ENCODE assay signal across 8 cellular contexts in genomic region chr13:43783820-43784219, GRCh38. TPM values are rescaled to one million over a fixed set of nuclear protein-coding genes. Genes with fewer than 3 reads are reported as not detected.
DNase-seq lines count a peak whose midpoint lies in the region; ATAC-seq and TF ChIP-seq lines count a peak whose summit lies in the region.

No MANE protein-coding gene starts in this region.

- DNase-seq in SIG-M5 treated with dmso at 0.1 percent for 504 hours (lab: John Stamatoyannopoulos, UW; ENCODE audit: unreplicated experiment), result peak; percentile 42
- no peak for DNase-seq in SIG-M5 (lab: John Stamatoyannopoulos, UW)
- peak; percentile 44 for DNase-seq in NCI-H2227 treated with DMSO at 0.1 percent for 48 hours (lab: John Stamatoyannopoulos, UW)
- peak; percentile 57 for DNase-seq in epithelial cell of esophagus (ENCODE audit: low read depth)
- DNase-seq in sigmoid colon, result no peak
- no peak for DNase-seq in neuronal stem cell (ENCODE audit: low spot score)
- no peak for DNase-seq in heart left ventricle
- no peak for DNase-seq in activated T-cell treated with anti-CD3 and anti-CD28 coated beads for 4 hours

- H2AK5ac ChIP-seq in neuronal stem cell (ENCODE audit: low read depth, low read length), result no peak overlapping the region

- no peak overlapping the region for H4K8ac ChIP-seq in neuronal stem cell (ENCODE audit: low read depth, low read length)

- TF ChIP-seq POLR2A in sigmoid colon (IDR thresholded peaks at IDR 0.05) (no peak), heart left ventricle (IDR thresholded peaks at IDR 0.05) (no peak)

- no peak overlapping the region for H2BK15ac ChIP-seq in neuronal stem cell (ENCODE audit: low read length)

- H3K9ac ChIP-seq in neuronal stem cell (ENCODE audit: low read depth, low read length, poor library complexity), result no peak overlapping the region

- H2BK5ac ChIP-seq in neuronal stem cell (ENCODE audit: low read length), result no peak overlapping the region

- no peak overlapping the region for H2BK12ac ChIP-seq in neuronal stem cell (ENCODE audit: low read length)

- H4K91ac ChIP-seq in neuronal stem cell (ENCODE audit: low read depth, low read length, poor library complexity), result no peak overlapping the region

- no peak overlapping the region for H3K4ac ChIP-seq in neuronal stem cell (ENCODE audit: low read length)

- peaks cover 0 to 38% (median 22%) of the 10 kb centered on the region in 4 donors for H3K4me1 ChIP-seq in sigmoid colon
- H3K4me1 ChIP-seq in neuronal stem cell (ENCODE audit: control insufficient read depth in 2 of 2, insufficient read depth in 1 of 2, low read depth in 1 of 2, low read length in 2 of 2), result peaks cover 6 to 19% of the 10 kb centered on the region in 2 donors
- peaks cover 0 to 38% (median 9%) of the 10 kb centered on the region in 12 donors for H3K4me1 ChIP-seq in heart left ventricle

- no peak for ATAC-seq in heart left ventricle

- peak overlapping the region in 3 of 4 donors; percentile 89 to 93 (median 92) for H3K27ac ChIP-seq in sigmoid colon
- no peak overlapping the region for H3K27ac ChIP-seq in neuronal stem cell (replicated peaks; ENCODE audit: low read length)
- peak overlapping the region in 2 of 12 donors; percentile 25 to 88 for H3K27ac ChIP-seq in heart left ventricle

- intact Hi-C loops in sigmoid colon (cut with DNase I), result no loop called here
- intact Hi-C loops in heart left ventricle (cut with DNase I), result loop anchor here in 5 of 10 donors (10.0 kb wide), 6 partner anchors 99 to 589 kb away; no protein-coding TSS in a partner anchor

- no peak overlapping the region for H3K23ac ChIP-seq in neuronal stem cell (ENCODE audit: low read depth, low read length, poor library complexity)

- H3K4me2 ChIP-seq in neuronal stem cell (ENCODE audit: insufficient read depth, low read length, poor library complexity, severe bottlenecking), result no peak overlapping the region

- H3K27me3 ChIP-seq in sigmoid colon (no peaks in the 10 kb centered on the region), neuronal stem cell (ENCODE audit: control insufficient read depth in 3 of 3, insufficient read depth in 3 of 3, low read depth in 1 of 3, low read length in 3 of 3) (peaks cover 0 to 2% (median 0%) of the 10 kb centered on the region in 3 experiments), heart left ventricle (peaks cover 0 to 33% (median 0%) of the 10 kb centered on the region in 9 donors)

- H3K79me1 ChIP-seq in neuronal stem cell (ENCODE audit: low read depth, low read length), result no peaks in the 10 kb centered on the region

- H3K4me3 ChIP-seq in epithelial cell of esophagus (ENCODE audit: low read length), result no peak overlapping the region
- no peak overlapping the region for H3K4me3 ChIP-seq in sigmoid colon
- no peak overlapping the region for H3K4me3 ChIP-seq in neuronal stem cell (ENCODE audit: low read length in 2 of 2)
- no peak overlapping the region for H3K4me3 ChIP-seq in heart left ventricle

- TF ChIP-seq EP300 in sigmoid colon (IDR thresholded peaks at IDR 0.05), result no peak

- H3K9me3 ChIP-seq in sigmoid colon, result no peaks in the 10 kb centered on the region
- H3K9me3 ChIP-seq in neuronal stem cell (replicated peaks in 1 of 2; ENCODE audit: control insufficient read depth in 2 of 2, insufficient read depth in 1 of 2, low read depth in 1 of 2, low read length in 2 of 2), result no peaks in the 10 kb centered on the region
- no peaks in the 10 kb centered on the region for H3K9me3 ChIP-seq in heart left ventricle

- WGBS in sigmoid colon, 2 donors, result 37 to 84% methylated on average over 2 of the region's 2 CpGs
- no CpG with 5 or more reads among the region's 2 CpGs for WGBS in neuronal stem cell (ENCODE audit: extremely low coverage in 2 of 2, insufficient read length in 2 of 2, insufficient replicate concordance in 1 of 2), 2 donors
- WGBS in heart left ventricle, 4 donors, result 72 to 89% (median 80%) methylated on average over 2 of the region's 2 CpGs

- H3K18ac ChIP-seq in neuronal stem cell (ENCODE audit: low read length), result no peak overlapping the region

- H3K14ac ChIP-seq in neuronal stem cell (ENCODE audit: low read length), result no peak overlapping the region

- H2AFZ ChIP-seq in neuronal stem cell (ENCODE audit: low read length), result no peak overlapping the region

- no peak for TF ChIP-seq CTCF in epithelial cell of esophagus (IDR thresholded peaks at IDR 0.05; ENCODE audit: insufficient read depth, low read depth, low read length, missing control alignments)
- no peak for TF ChIP-seq CTCF in sigmoid colon (IDR thresholded peaks at IDR 0.05)
- TF ChIP-seq CTCF in heart left ventricle (IDR thresholded peaks at IDR 0.05), result peak in 1 of 12 donors; percentile 8

- H3K36me3 ChIP-seq in sigmoid colon, result no peaks in the 10 kb centered on the region
- H3K36me3 ChIP-seq in neuronal stem cell (replicated peaks in 1 of 2; ENCODE audit: control insufficient read depth in 2 of 2, insufficient read depth in 2 of 2, low read length in 2 of 2), result no peaks in the 10 kb centered on the region
- H3K36me3 ChIP-seq in heart left ventricle, result no peaks in the 10 kb centered on the region

- no peak overlapping the region for H2BK120ac ChIP-seq in neuronal stem cell (ENCODE audit: low read depth, low read length)

RNA-seq across cellular contexts. Expression of gene ENOX1, which starts 3.0 kb away (rescaled TPM):
- total RNA-seq in sigmoid colon (10 to 100 TPM; 11.1 to 20.2 (median 15.0) TPM), heart left ventricle (10 to 100 TPM in 1 of 9 donors, 1 to 10 TPM in 8; 3.7 to 10.1 (median 5.5) TPM)
- polyA plus RNA-seq in sigmoid colon (1 to 10 TPM in 2 of 3 donors, under 1 TPM in 1; 0.23 to 1.5 (median 1.2) TPM), heart left ventricle (1 to 10 TPM; 2.0 to 2.9 TPM)
- 0.93 TPM for polyA plus RNA-seq in neuronal stem cell (2013, experiment 1 of 2)
- 0.90 TPM for polyA plus RNA-seq in neuronal stem cell (2013, experiment 2 of 2)

Comparison
In these comparisons a context has a peak if more than half of its experiments do, and no peak if none do; other contexts are left out.
1. DNase-seq: peak in SIG-M5 treated with dmso at 0.1 percent for 504 hours (single experiment), NCI-H2227 treated with DMSO at 0.1 percent for 48 hours (single experiment) and epithelial cell of esophagus (single experiment); none in SIG-M5 (single experiment), sigmoid colon (single experiment), neuronal stem cell (single experiment), heart left ventricle (0 of 5) and activated T-cell treated with anti-CD3 and anti-CD28 coated beads for 4 hours (single experiment).